17 cellular contexts compared by ENCODE assay signal in the genomic region with DNA sequence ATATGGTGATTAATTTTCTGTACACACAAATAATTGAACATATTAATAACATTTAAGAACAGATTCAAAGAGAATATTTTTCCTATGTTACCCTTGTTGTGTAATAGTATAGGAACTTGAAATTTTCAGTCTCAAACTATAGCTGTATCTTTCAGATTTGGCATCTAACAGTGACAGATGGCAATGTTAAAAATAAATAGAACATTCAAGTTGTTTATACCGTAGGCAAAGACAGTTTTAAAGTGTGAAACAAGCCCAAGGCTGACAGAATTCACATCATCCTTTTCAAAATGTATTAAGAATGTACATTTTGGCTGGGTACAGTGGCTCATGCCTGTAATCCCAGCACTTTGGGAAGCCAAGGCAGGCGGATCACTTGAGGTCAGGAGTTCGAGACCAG.
DNase-seq lines count a peak whose midpoint lies in the region; ATAC-seq and TF ChIP-seq lines count a peak whose summit lies in the region.
"Had no signal": no experiment of that assay in that cellular context is flagged by ENCODE, and none has a peak within 500 bp of the region (broad histone marks: within the 10 kb centered on the region; RNA-seq: fewer than 3 reads in every experiment).

No MANE protein-coding gene starts in this region.

- H3K36me3 Mint-ChIP-seq in brain: peaks cover 79% of the 10 kb centered on the region

- peak overlapping the region in 2 of 5 experiments; percentile 2 to 17 for H3K4me3 Mint-ChIP-seq in brain
- H3K4me3 Mint-ChIP-seq: CD4-positive, alpha-beta T cell; HFFc6 had no signal

- no peak for ATAC-seq in GM21381 (IDR thresholded peaks at IDR 0.05; ENCODE audit: unreplicated experiment)
- ATAC-seq: HCT116 had no signal

- H3K27me3 Mint-ChIP-seq in brain: no peaks in the 10 kb centered on the region
- H3K27me3 Mint-ChIP-seq: CD4-positive, alpha-beta T cell had no signal

- no peaks in the 10 kb centered on the region for H3K4me1 Mint-ChIP-seq in brain

- TF ChIP-seq CTCF in brain (conservative IDR thresholded peaks at IDR 0.05): no peak

- DNase-seq in NCI-H446 treated with DMSO at 0.1 percent for 48 hours (lab: John Stamatoyannopoulos, UW) (peak; percentile 34), inferior parietal cortex (ENCODE audit: extremely low spot score) (peak; percentile 70), NCI-H2029 treated with DMSO at 0.1 percent for 48 hours (lab: John Stamatoyannopoulos, UW) (no peak), DMS53 (lab: John Stamatoyannopoulos, UW) (no peak)
- no peak for DNase-seq in stimulated activated naive CD4-positive, alpha-beta T cell (lab: John Stamatoyannopoulos, UW)
- DNase-seq: ACHN; Caco-2; CD4-positive, alpha-beta T cell; DMS79; GF-D8; GOT3; H7; HFFc6; IMR-90 had no signal

- H3K9me3 Mint-ChIP-seq in brain: peaks cover 9 to 29% (median 22%) of the 10 kb centered on the region in 5 experiments
- H3K9me3 Mint-ChIP-seq: CD4-positive, alpha-beta T cell; HFFc6 had no signal

- H3K27ac Mint-ChIP-seq in brain: peak overlapping the region in 3 of 5 experiments; percentile 15 to 90 (median 75)
- H3K27ac Mint-ChIP-seq: CD4-positive, alpha-beta T cell; HFFc6 had no signal

Comparison
In these comparisons a context has a peak if more than half of its experiments do, and no peak if none do; other contexts are left out.
1. DNase-seq: peak in NCI-H446 treated with DMSO at 0.1 percent for 48 hours (single experiment) and inferior parietal cortex (single experiment); none in NCI-H2029 treated with DMSO at 0.1 percent for 48 hours (single experiment), DMS53 (single experiment) and stimulated activated naive CD4-positive, alpha-beta T cell (0 of 6).